Comparison of ENCODE assay signal across 1 cellular context in the genomic region with DNA sequence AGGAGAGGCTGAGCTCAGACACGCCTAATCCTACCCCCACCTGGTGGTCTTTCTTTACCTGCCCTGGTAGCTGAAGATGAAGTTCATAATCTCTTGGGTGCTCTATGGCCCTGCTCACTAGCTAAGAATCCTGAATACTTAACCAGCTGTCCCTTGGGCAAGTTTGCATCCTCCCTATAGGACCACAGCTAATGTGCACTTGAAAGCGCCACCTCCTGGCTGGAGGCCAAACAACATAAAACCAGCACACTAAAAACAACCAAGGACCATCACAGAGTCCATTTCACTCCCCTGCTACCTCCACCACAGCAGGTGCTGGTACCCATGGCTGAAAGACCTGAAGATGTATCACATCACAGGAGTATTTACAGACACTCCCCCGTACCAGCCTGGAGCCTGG.
TF ChIP-seq lines count a peak whose summit lies in the region.

No MANE protein-coding gene starts in this region.

TF ChIP-seq in H1, 55 proteins besides CTCF, POLR2A, EP300 and RAD21 (continued from another document):
- TF ChIP-seq TAF7 (optimal IDR thresholded peaks at IDR 0.05; ENCODE audit: borderline replicate concordance, low read depth, low read length) (no peak), CTBP2 (IDR thresholded peaks at IDR 0.05; ENCODE audit: borderline replicate concordance, insufficient read depth, insufficient read length, low read length) (no peak), TEAD4 (IDR thresholded peaks at IDR 0.05; ENCODE audit: low read depth, low read length) (no peak), CHD1 (IDR thresholded peaks at IDR 0.05; ENCODE audit: low read depth, low read length) (no peak), RXRA (IDR thresholded peaks at IDR 0.05; ENCODE audit: insufficient read depth, low read depth, low read length) (no peak), RFX5 (IDR thresholded peaks at IDR 0.05; ENCODE audit: borderline replicate concordance, low read depth, low read length) (no peak), RNF2 (IDR thresholded peaks at IDR 0.05; ENCODE audit: borderline replicate concordance, low read depth, low read length, missing control alignments, poor library complexity, severe bottlenecking) (no peak)
- TF ChIP-seq, protein P1, sequence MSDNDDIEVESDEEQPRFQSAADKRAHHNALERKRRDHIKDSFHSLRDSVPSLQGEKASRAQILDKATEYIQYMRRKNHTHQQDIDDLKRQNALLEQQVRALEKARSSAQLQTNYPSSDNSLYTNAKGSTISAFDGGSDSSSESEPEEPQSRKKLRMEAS (IDR thresholded peaks at IDR 0.05): no peak
